In genomic region chr10:80168679-80169380, GRCh38 we compare ENCODE assay signal across 8 cellular contexts. TPM values are rescaled to one million over a fixed set of nuclear protein-coding genes. Genes with fewer than 3 reads are reported as not detected.
A peak's percentile ranks its signal among the peaks of the same experiment; 100 is the strongest.
DNase-seq lines count a peak whose midpoint lies in the region; ATAC-seq, FAIRE-seq and TF ChIP-seq lines count a peak whose summit lies in the region.

No MANE protein-coding gene starts in this region.

- POLR2A ChIA-PET in GM12878 (lab: Charles Lee), result interaction anchor here (0.7 kb wide), 1 partner anchor 19 kb away, joined by 3 read pairs; no protein-coding TSS in a partner anchor

- no peaks in the 10 kb centered on the region for H3K27me3 ChIP-seq in DOHH2 (ENCODE audit: control insufficient read depth, low read length)
- no peaks in the 10 kb centered on the region for H3K27me3 ChIP-seq in GM12878 (replicated peaks in 1 of 2; ENCODE audit: control insufficient read depth in 2 of 2, insufficient read depth in 2 of 2, low read length in 1 of 2)

- TF ChIP-seq CTCF in DOHH2 (IDR thresholded peaks at IDR 0.05; ENCODE audit: low read depth, low read length, poor library complexity, severe bottlenecking), result peak; percentile 70
- peak; percentile 39 for TF ChIP-seq CTCF in HFF-Myc (IDR thresholded peaks at IDR 0.05; ENCODE audit: low read depth, low read length, missing control alignments)
- peak; percentile 49 to 73 (median 54) for TF ChIP-seq CTCF in GM12878 (IDR thresholded peaks at IDR 0.05 in 2 of 3, conservative IDR thresholded peaks at IDR 0.05 in 1 of 3; ENCODE audit: control insufficient read depth in 2 of 3, extremely low read depth in 1 of 3, insufficient read depth in 1 of 3, low read depth in 3 of 3, low read length in 3 of 3)

- DNase-seq in HFF-Myc (ENCODE audit: extremely low read depth, low read depth) (no peak), GM12878 (ENCODE audit: low read depth, low spot score) (no peak), myocyte (ENCODE audit: low read depth) (peak; percentile 57), EL (no peak), H4 (ENCODE audit: low spot score) (no peak), AG08395 (ENCODE audit: low spot score) (no peak), NCI-H1417 treated with DMSO at 0.1 percent for 48 hours (lab: John Stamatoyannopoulos, UW) (no peak)

- TF ChIP-seq RAD21 in GM12878 (IDR thresholded peaks at IDR 0.05; ENCODE audit: insufficient read depth, low read depth, low read length), result peak; percentile 52

- ATAC-seq in GM12878, result peak; percentile 93

- no peaks in the 10 kb centered on the region for H3F3A ChIP-seq in DOHH2 (ENCODE audit: control insufficient read depth, insufficient read depth)

- H3K9me2 ChIP-seq in DOHH2 (replicated peaks; ENCODE audit: control insufficient read depth, low read length), result no peaks in the 10 kb centered on the region

- H3K4me2 ChIP-seq in DOHH2 (ENCODE audit: low read length) (no peak overlapping the region), GM12878 (ENCODE audit: control insufficient read depth, insufficient read depth) (no peak overlapping the region)

- FAIRE-seq in GM12878 (lab: Jason Lieb, UNC), result no peak

- H3K27ac ChIP-seq in DOHH2 (ENCODE audit: low read depth, low read length) (no peak overlapping the region), GM12878 (ENCODE audit: control insufficient read depth, insufficient read depth) (no peak overlapping the region)

- SMC1A ChIA-PET in GM12878 (lab: Charles Lee; ENCODE audit: uncharacterized antibody, unreplicated experiment), result interaction anchor here (0.8 to 1.2 kb wide), 6 partner anchors 16 to 54 kb away, joined by 3 to 4 read pairs (median 3); no protein-coding TSS in a partner anchor

- H3K36me3 ChIP-seq in DOHH2 (ENCODE audit: control insufficient read depth, low read length) (peaks cover 19% of the 10 kb centered on the region), GM12878 (ENCODE audit: control insufficient read depth in 2 of 2, insufficient read depth in 2 of 2, low read length in 1 of 2) (peaks cover 15 to 36% of the 10 kb centered on the region in 2 experiments)

- CTCF ChIA-PET in GM12878 (lab: Yijun Ruan, JAX), result interaction anchor here (0.8 to 7.5 kb wide), 5 partner anchors 18 to 52 kb away, joined by 3 to 41 read pairs (median 9); no protein-coding TSS in a partner anchor

- H3K79me2 ChIP-seq in DOHH2 (ENCODE audit: control insufficient read depth, low read length) (no peaks in the 10 kb centered on the region), GM12878 (ENCODE audit: control insufficient read depth, insufficient read depth, low read length) (no peaks in the 10 kb centered on the region)

- RAD21 ChIA-PET in GM12878 (lab: Charles Lee; ENCODE audit: unreplicated experiment), result interaction anchor here (0.7 to 3.8 kb wide), 3 partner anchors 26 to 53 kb away, joined by 3 to 16 read pairs (median 5); no protein-coding TSS in a partner anchor

- no peak overlapping the region for H2AFZ ChIP-seq in GM12878 (ENCODE audit: control insufficient read depth, low read depth, low read length)

- H3K4me1 ChIP-seq in DOHH2 (ENCODE audit: control insufficient read depth, low read length) (0 out of 2 replicates have a peak, but pooled peaks cover 4% of the 10 kb centered on the region), GM12878 (ENCODE audit: control insufficient read depth, insufficient read depth, low read length) (no peaks in the 10 kb centered on the region)

- TF ChIP-seq EP300 in GM12878 (IDR thresholded peaks at IDR 0.05; ENCODE audit: borderline replicate concordance in 1 of 2, control insufficient read depth in 1 of 2, low read depth in 2 of 2, low read length in 2 of 2), result no peak

- no peak overlapping the region for H3K9ac ChIP-seq in GM12878 (ENCODE audit: control insufficient read depth, insufficient read depth, low read length)

- BruUV-seq in GM12878 (replicated peaks; lab: Mats Ljungman, UMichigan), result no TSS peak

- in situ Hi-C loops in GM12878 (cut with MboI), result no loop called here

- intact Hi-C loops in GM12878 (cut with micrococcal nuclease; ENCODE audit: unreplicated experiment), result loop anchor here (1.0 kb wide), 1 partner anchor 53 kb away; no protein-coding TSS in a partner anchor

- H3K4me3 ChIP-seq in DOHH2 (ENCODE audit: low read length) (no peak overlapping the region), HFF-Myc (replicated peaks; ENCODE audit: low read depth, low read length) (no peak overlapping the region), GM12878 (no peak overlapping the region)

- H4K20me1 ChIP-seq in DOHH2 (ENCODE audit: control insufficient read depth, insufficient read depth, low read depth, low read length) (peaks cover 3% of the 10 kb centered on the region; the same call in 1 of the 2 replicates), GM12878 (ENCODE audit: control insufficient read depth, insufficient read depth) (peaks cover 3% of the 10 kb centered on the region; the same call in 1 of the 2 replicates)

- no peak for TF ChIP-seq POLR2A in GM12878 (IDR thresholded peaks at IDR 0.05; ENCODE audit: low read depth, low read length)

- H3K9me3 ChIP-seq in DOHH2 (ENCODE audit: control insufficient read depth, insufficient read depth, low read length), result no peaks in the 10 kb centered on the region
- no peaks in the 10 kb centered on the region for H3K9me3 ChIP-seq in GM12878 (replicated peaks; ENCODE audit: control insufficient read depth, insufficient read depth, low read length)

- 96% methylated on average over 12 of the region's 13 CpGs for WGBS in GM12878 (ENCODE audit: insufficient coverage, insufficient replicate concordance, low lambda C conversion rate, missing lambda C conversion rate)

TF ChIP-seq in GM12878, 131 proteins besides CTCF, POLR2A, EP300 and RAD21:
- TF ChIP-seq, protein P1, sequence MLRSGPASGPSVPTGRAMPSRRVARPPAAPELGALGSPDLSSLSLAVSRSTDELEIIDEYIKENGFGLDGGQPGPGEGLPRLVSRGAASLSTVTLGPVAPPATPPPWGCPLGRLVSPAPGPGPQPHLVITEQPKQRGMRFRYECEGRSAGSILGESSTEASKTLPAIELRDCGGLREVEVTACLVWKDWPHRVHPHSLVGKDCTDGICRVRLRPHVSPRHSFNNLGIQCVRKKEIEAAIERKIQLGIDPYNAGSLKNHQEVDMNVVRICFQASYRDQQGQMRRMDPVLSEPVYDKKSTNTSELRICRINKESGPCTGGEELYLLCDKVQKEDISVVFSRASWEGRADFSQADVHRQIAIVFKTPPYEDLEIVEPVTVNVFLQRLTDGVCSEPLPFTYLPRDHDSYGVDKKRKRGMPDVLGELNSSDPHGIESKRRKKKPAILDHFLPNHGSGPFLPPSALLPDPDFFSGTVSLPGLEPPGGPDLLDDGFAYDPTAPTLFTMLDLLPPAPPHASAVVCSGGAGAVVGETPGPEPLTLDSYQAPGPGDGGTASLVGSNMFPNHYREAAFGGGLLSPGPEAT (IDR thresholded peaks at IDR 0.05; ENCODE audit: low read depth), result no peak
- TF ChIP-seq SMC3 (IDR thresholded peaks at IDR 0.05; ENCODE audit: borderline replicate concordance, low read length) (peak; percentile 74), USF2 (IDR thresholded peaks at IDR 0.05; ENCODE audit: borderline replicate concordance, low read depth, low read length) (no peak)
TF ChIP-seq in GM12878: peak in this region for 1.

RNA-seq across cellular contexts. Expression of gene PLAC9, which starts 36.3 kb away (rescaled TPM):
- total RNA-seq in GM12878 (2013; cell fraction: nucleolus; rRNA removed), result not detected in 2 replicates
- total RNA-seq in GM12878 (2014; rRNA removed) (not detected in 2 replicates), GM12878 (2014; rRNA removed; fragmentation: Illumina TruSeq; extraction: Trizol) (not detected in 2 replicates), GM12878 (2021) (not detected in 2 replicates), myocyte (0.43 TPM in 1 of 2 replicates, not detected in the other)
- polyA plus RNA-seq in GM12878 (2011; ENCODE audit: low read depth), result not detected
- polyA plus RNA-seq in GM12878 (2011; rRNA removed) (not detected in 2 replicates), GM12878 (2014; fragmentation: Illumina TruSeq; extraction: Trizol) (not detected in 2 replicates), GM12878 (2014; fragmentation: Nextera tagmentation; extraction: Ambion mirVana) (not detected), GM12878 (2014; rRNA removed) (not detected in 2 replicates), GM12878 (2016; fragmentation: Nextera tagmentation; extraction: Ambion mirVana) (not detected)
- polyA plus RNA-seq in GM12878 (2011; cell fraction: cytosol; rRNA removed), result not detected in 2 replicates
- polyA plus RNA-seq in GM12878 (2011; cell fraction: nucleus; rRNA removed), result not detected in 2 replicates
- 0.15 and 0.32 TPM in 2 replicates for polyA plus RNA-seq in GM12878 (2012)
- not detected in 2 replicates for polyA minus RNA-seq in GM12878 (2011; rRNA and poly(A)+ RNA removed)
- not detected in 2 replicates for polyA minus RNA-seq in GM12878 (2011; cell fraction: cytosol; rRNA and poly(A)+ RNA removed)
- not detected in 2 replicates for polyA minus RNA-seq in GM12878 (2011; cell fraction: nucleus; rRNA and poly(A)+ RNA removed)
- polyA plus RNA-seq in myocyte (2012), result 16.3 TPM
- not detected in 2 replicates for total RNA-seq in H4 (2014; rRNA removed; shearing (Covaris generic))

RNA-seq across cellular contexts. Expression of gene ANXA11, which starts 36.5 kb away (rescaled TPM):
- total RNA-seq in GM12878 (2013; cell fraction: nucleolus; rRNA removed), result 88.9 and 92.3 TPM in 2 replicates
- total RNA-seq in GM12878 (2014; rRNA removed) (53.1 and 64.8 TPM in 2 replicates), GM12878 (2014; rRNA removed; fragmentation: Illumina TruSeq; extraction: Trizol) (66.4 and 70.7 TPM in 2 replicates), GM12878 (2021) (100 and 104 TPM in 2 replicates), myocyte (219 and 266 TPM in 2 replicates)
- 161 TPM for polyA plus RNA-seq in GM12878 (2011; ENCODE audit: low read depth)
- polyA plus RNA-seq in GM12878 (2011; rRNA removed) (126 and 129 TPM in 2 replicates), GM12878 (2014; fragmentation: Illumina TruSeq; extraction: Trizol) (94.2 and 117 TPM in 2 replicates), GM12878 (2014; fragmentation: Nextera tagmentation; extraction: Ambion mirVana) (10 to 100 TPM; 25.0 to 67.7 TPM), GM12878 (2014; rRNA removed) (57.0 and 61.4 TPM in 2 replicates), GM12878 (2016; fragmentation: Nextera tagmentation; extraction: Ambion mirVana) (10 to 100 TPM; 73.7 to 80.5 TPM)
- 98.8 and 103 TPM in 2 replicates for polyA plus RNA-seq in GM12878 (2011; cell fraction: cytosol; rRNA removed)
- polyA plus RNA-seq in GM12878 (2011; cell fraction: nucleus; rRNA removed), result 71.7 and 72.2 TPM in 2 replicates
- polyA plus RNA-seq in GM12878 (2012), result 186 and 310 TPM in 2 replicates
- polyA minus RNA-seq in GM12878 (2011; rRNA and poly(A)+ RNA removed), result 75.3 and 100 TPM in 2 replicates
- 46.5 and 59.4 TPM in 2 replicates for polyA minus RNA-seq in GM12878 (2011; cell fraction: cytosol; rRNA and poly(A)+ RNA removed)
- 26.7 and 47.8 TPM in 2 replicates for polyA minus RNA-seq in GM12878 (2011; cell fraction: nucleus; rRNA and poly(A)+ RNA removed)
- 136 TPM for polyA plus RNA-seq in myocyte (2012)
- 51.6 and 65.3 TPM in 2 replicates for total RNA-seq in H4 (2014; rRNA removed; shearing (Covaris generic))
